1 cellular context compared by ENCODE assay signal in genomic region chr6:147202516-147203310, GRCh38.
TF ChIP-seq lines count a peak whose summit lies in the region.

No MANE protein-coding gene starts in this region.

TF ChIP-seq in K562, 482 proteins besides CTCF, POLR2A, EP300 and RAD21 (continued from another document and continues in another):
- TF ChIP-seq CUX1 (CRISPR knock-in tag; IDR thresholded peaks at IDR 0.05) (no peak), TEAD1 (CRISPR knock-in tag; IDR thresholded peaks at IDR 0.05) (peak in 1 of 2 experiments; percentile 19; a peak in 1 of 4 replicates), ID3 (CRISPR knock-in tag; IDR thresholded peaks at IDR 0.05) (no peak), ID3 (tag; IDR thresholded peaks at IDR 0.05) (0 out of 2 replicates have a peak, but pooled peaks have one; percentile 58), ZNF217 (CRISPR knock-in tag; IDR thresholded peaks at IDR 0.05) (no peak), ZNF398 (CRISPR knock-in tag; IDR thresholded peaks at IDR 0.05) (no peak), ELF1 (tag; IDR thresholded peaks at IDR 0.05) (peak; percentile 73), CREBBP (IDR thresholded peaks at IDR 0.05; ENCODE audit: low read depth, low read length) (no peak), HMGXB4 (CRISPR knock-in tag; IDR thresholded peaks at IDR 0.05) (no peak), POLR3A (IDR thresholded peaks at IDR 0.05; ENCODE audit: borderline replicate concordance, extremely low read depth, insufficient read depth, insufficient read length) (no peak), ZC3H4 (CRISPR knock-in tag; IDR thresholded peaks at IDR 0.05; ENCODE audit: borderline replicate concordance) (no peak; the same call in 1 of the 2 replicates), PHF8 (IDR thresholded peaks at IDR 0.05; ENCODE audit: borderline replicate concordance, low read length) (peak; percentile 73; the same call in 1 of the 2 replicates), ZEB2 (IDR thresholded peaks at IDR 0.05) (peak; percentile 93), E4F1 (CRISPR knock-in tag; IDR thresholded peaks at IDR 0.05; ENCODE audit: borderline replicate concordance) (0 out of 2 replicates have a peak, but pooled peaks have one; percentile 23), RBM15 (IDR thresholded peaks at IDR 0.05; ENCODE audit: insufficient read depth, low read length) (no peak), NFIC (IDR thresholded peaks at IDR 0.05) (peak; percentile 65), TAF1 (IDR thresholded peaks at IDR 0.05; ENCODE audit: control insufficient read depth, extremely low read depth, insufficient read depth, low read length, severe bottlenecking) (peak; percentile 93), TCF3 (CRISPR knock-in tag; IDR thresholded peaks at IDR 0.05) (peak; percentile 30), MYNN (IDR thresholded peaks at IDR 0.05) (no peak), MYNN (CRISPR knock-in tag; IDR thresholded peaks at IDR 0.05) (no peak), ZNF175 (CRISPR knock-in tag; IDR thresholded peaks at IDR 0.05; ENCODE audit: low read depth) (peak; percentile 44; the same call in 1 of the 2 replicates), USF2 (CRISPR knock-in tag; IDR thresholded peaks at IDR 0.05) (no peak), HNRNPL (IDR thresholded peaks at IDR 0.05; ENCODE audit: low read depth, low read length) (no peak), NCOA1 (IDR thresholded peaks at IDR 0.05; ENCODE audit: low read depth) (peak; percentile 64), MIER1 (IDR thresholded peaks at IDR 0.05; ENCODE audit: low read depth) (peak; percentile 43; the same call in 1 of the 2 replicates), JUN (IDR thresholded peaks at IDR 0.05; ENCODE audit: borderline replicate concordance, low read depth, low read length) (peak; percentile 56; the same call in 1 of the 2 replicates), JUN (CRISPR knock-in tag; IDR thresholded peaks at IDR 0.05; ENCODE audit: borderline replicate concordance) (no peak), CREB3L1 (IDR thresholded peaks at IDR 0.05; ENCODE audit: borderline replicate concordance, low read depth) (peak; percentile 67; the same call in 1 of the 2 replicates), SP1 (CRISPR knock-in tag; IDR thresholded peaks at IDR 0.05) (peak; percentile 50), GTF2E2 (tag; IDR thresholded peaks at IDR 0.05) (peak; percentile 97), HOXB6 (CRISPR knock-in tag; IDR thresholded peaks at IDR 0.05; ENCODE audit: borderline replicate concordance) (no peak), ZBTB9 (CRISPR knock-in tag; IDR thresholded peaks at IDR 0.05) (peak; percentile 96), NRF1 (conservative IDR thresholded peaks at IDR 0.05 in 1 of 2, IDR thresholded peaks at IDR 0.05 in 1 of 2) (no peak), ZNF23 (CRISPR knock-in tag; IDR thresholded peaks at IDR 0.05) (no peak), ZBTB49 (CRISPR knock-in tag; IDR thresholded peaks at IDR 0.05; ENCODE audit: borderline replicate concordance) (no peak), ASH1L (IDR thresholded peaks at IDR 0.05; ENCODE audit: borderline replicate concordance, low read depth, partially characterized antibody) (peak; percentile 96), OTX1 (CRISPR knock-in tag; IDR thresholded peaks at IDR 0.05) (peak; percentile 92), EWSR1 (IDR thresholded peaks at IDR 0.05; ENCODE audit: borderline replicate concordance, low read depth, partially characterized antibody) (no peak), HLTF (IDR thresholded peaks at IDR 0.05) (peak; percentile 78; the same call in 1 of the 2 replicates), GABPB2 (CRISPR knock-in tag; conservative IDR thresholded peaks at IDR 0.05) (no peak), MAX (CRISPR knock-in tag; IDR thresholded peaks at IDR 0.05) (peak; percentile 30; the same call in 1 of the 2 replicates), ZNF395 (CRISPR knock-in tag; IDR thresholded peaks at IDR 0.05) (no peak), CBX5 (IDR thresholded peaks at IDR 0.05; ENCODE audit: borderline replicate concordance, low read depth) (0 out of 2 replicates have a peak, but pooled peaks have one; percentile 8)
